In genomic region chr3:41174703-41174964, GRCh38 we compare ENCODE assay signal across 19 cellular contexts. TPM values are rescaled to one million over a fixed set of nuclear protein-coding genes. Genes with fewer than 3 reads are reported as not detected.
DNase-seq lines count a peak whose midpoint lies in the region; TF ChIP-seq lines count a peak whose summit lies in the region.
"Had no signal": no experiment of that assay in that cellular context is flagged by ENCODE, and none has a peak within 500 bp of the region (broad histone marks: within the 10 kb centered on the region; RNA-seq: fewer than 3 reads in every experiment).

No MANE protein-coding gene starts in this region.

- H3K4me1 ChIP-seq in smooth muscle cell (ENCODE audit: low read depth), result peaks cover 13% of the 10 kb centered on the region
- H3K4me1 ChIP-seq in breast epithelium, result no peaks in the 10 kb centered on the region

- WGBS in smooth muscle cell (ENCODE audit: low lambda C conversion rate), result 0% methylated on average over 1 of the region's 1 CpG

- H3K4me2 ChIP-seq in smooth muscle cell, result peak overlapping the region; percentile 20

- H3K79me2 ChIP-seq in smooth muscle cell (ENCODE audit: low read depth), result no peaks in the 10 kb centered on the region

- peak; percentile 55 for DNase-seq in DMS 273 (lab: John Stamatoyannopoulos, UW; ENCODE audit: unreplicated experiment)
- no peak for DNase-seq in DMS 273 treated with DMSO at 0.1 percent for 48 hours (lab: John Stamatoyannopoulos, UW)
- peak; percentile 38 for DNase-seq in NCI-H82 treated with DMSO at 0.1 percent for 48 hours (lab: John Stamatoyannopoulos, UW; ENCODE audit: unreplicated experiment)
- no peak for DNase-seq in mesothelial cell of epicardium (ENCODE audit: low spot score in 2 of 2, unreplicated experiment in 2 of 2)
- DNase-seq in smooth muscle cell (lab: John Stamatoyannopoulos, UW; ENCODE audit: unreplicated experiment), result no peak
- DNase-seq in MG63, result no peak
- DNase-seq in NCI-H345 (lab: John Stamatoyannopoulos, UW), result no peak
- DNase-seq in breast epithelium (ENCODE audit: low spot score in 2 of 2), result no peak
- DNase-seq: GF-D8, H7, KG1, NCI-H1417, NCI-H187, NCI-H2107, PC-3, RPMI8226, SHP77 treated with DMSO at 0.1 percent for 48 hours had no signal

- H3K4me1 Mint-ChIP-seq in mesothelial cell of epicardium, result peaks cover 53% of the 10 kb centered on the region
- H3K4me1 Mint-ChIP-seq: CD14-positive monocyte had no signal

- H3K9ac ChIP-seq in smooth muscle cell (ENCODE audit: low read depth), result no peak overlapping the region

- TF ChIP-seq CTCF in mesothelial cell of epicardium (IDR thresholded peaks at IDR 0.05; ENCODE audit: unreplicated experiment), result no peak
- TF ChIP-seq CTCF in smooth muscle cell (IDR thresholded peaks at IDR 0.05; ENCODE audit: borderline replicate concordance, insufficient read depth, poor library complexity, severe bottlenecking), result no peak
- no peak for TF ChIP-seq CTCF in breast epithelium (IDR thresholded peaks at IDR 0.05)

- no peak overlapping the region for H3K4me3 ChIP-seq in smooth muscle cell
- H3K4me3 ChIP-seq in MG63, result no peak overlapping the region
- no peak overlapping the region for H3K4me3 ChIP-seq in breast epithelium

- intact Hi-C loops in breast epithelium (cut with DNase I; ENCODE audit: low total_unique reads), result no loop called here

- H3K27me3 ChIP-seq in smooth muscle cell (ENCODE audit: low read depth), result no peaks in the 10 kb centered on the region
- no peaks in the 10 kb centered on the region for H3K27me3 ChIP-seq in MG63
- no peaks in the 10 kb centered on the region for H3K27me3 ChIP-seq in breast epithelium

- H3K9me3 Mint-ChIP-seq in mesothelial cell of epicardium, result no peaks in the 10 kb centered on the region

- H2AFZ ChIP-seq in smooth muscle cell (ENCODE audit: low read depth), result peak overlapping the region; percentile 65

- H3F3A ChIP-seq in smooth muscle cell (ENCODE audit: low read depth), result peaks cover 28% of the 10 kb centered on the region

- TF ChIP-seq POLR2A in breast epithelium (IDR thresholded peaks at IDR 0.05), result no peak

- H4K20me1 ChIP-seq in smooth muscle cell (ENCODE audit: low read depth), result no peaks in the 10 kb centered on the region

- H3K9me3 ChIP-seq in smooth muscle cell (replicated peaks; ENCODE audit: low read depth) (no peaks in the 10 kb centered on the region), MG63 (no peaks in the 10 kb centered on the region), breast epithelium (no peaks in the 10 kb centered on the region)

- H3K27me3 Mint-ChIP-seq in mesothelial cell of epicardium (ENCODE audit: low read depth), result no peaks in the 10 kb centered on the region

- H3K27ac ChIP-seq in smooth muscle cell (ENCODE audit: low read depth) (no peak overlapping the region), breast epithelium (no peak overlapping the region)
- H3K27ac ChIP-seq: 22Rv1 had no signal

- H3K27ac Mint-ChIP-seq in mesothelial cell of epicardium, result peak overlapping the region; percentile 80

- no peaks in the 10 kb centered on the region for H3K36me3 Mint-ChIP-seq in mesothelial cell of epicardium
- H3K36me3 Mint-ChIP-seq: CD14-positive monocyte had no signal

- H3K36me3 ChIP-seq in smooth muscle cell (ENCODE audit: low read depth) (no peaks in the 10 kb centered on the region), MG63 (no peaks in the 10 kb centered on the region), breast epithelium (no peaks in the 10 kb centered on the region)

- no peak overlapping the region for H3K4me3 Mint-ChIP-seq in mesothelial cell of epicardium
- H3K4me3 Mint-ChIP-seq: CD14-positive monocyte had no signal

RNA-seq across cellular contexts. Expression of gene CTNNB1, which starts 24.7 kb away (rescaled TPM):
- total RNA-seq in mesothelial cell of epicardium (534 to 545 TPM (median 537 TPM) in 3 replicates), smooth muscle cell (854 and 957 TPM in 2 replicates), breast epithelium (100 to 1,000 TPM; 419 to 687 (median 617) TPM)
- polyA plus RNA-seq in smooth muscle cell, result 162 and 167 TPM in 2 replicates
- total RNA-seq in MG63 (2014; rRNA removed; shearing (Covaris generic); ENCODE audit: low replicate concordance), result 129 and 147 TPM in 2 replicates

Comparison
In these comparisons a context has a peak if more than half of its experiments do, and no peak if none do; other contexts are left out.
1. DNase-seq: peak in DMS 273 (single experiment) and NCI-H82 treated with DMSO at 0.1 percent for 48 hours (single experiment); none in DMS 273 treated with DMSO at 0.1 percent for 48 hours (single experiment), mesothelial cell of epicardium (0 of 2), smooth muscle cell (single experiment), MG63 (single experiment), NCI-H345 (single experiment) and breast epithelium (0 of 2).